ENCODE assay signal across 1 cellular context in genomic region chr17:1267471-1267947, GRCh38.
TF ChIP-seq lines count a peak whose summit lies in the region.

No MANE protein-coding gene starts in this region.

TF ChIP-seq in H1, 55 proteins besides CTCF, POLR2A, EP300 and RAD21:
- no peak for TF ChIP-seq GTF2F1 (IDR thresholded peaks at IDR 0.05; ENCODE audit: borderline replicate concordance, low read depth, low read length)
- no peak for TF ChIP-seq BRCA1 (IDR thresholded peaks at IDR 0.05; ENCODE audit: low read depth, low read length)
TF ChIP-seq in H1: peak in this region for 0.
